8 cellular contexts compared by ENCODE assay signal in genomic region chr13:30616927-30617314, GRCh38. TPM values are rescaled to one million over a fixed set of nuclear protein-coding genes. Genes with fewer than 3 reads are reported as not detected.
DNase-seq lines count a peak whose midpoint lies in the region; ATAC-seq and TF ChIP-seq lines count a peak whose summit lies in the region.

No MANE protein-coding gene starts in this region.

- WGBS in body of pancreas, 2 donors = 0 to 1% methylated on average over 11 to 12 of the region's 12 CpGs
- no CpG with 5 or more reads among the region's 12 CpGs for WGBS in iPS DF 6.9 (ENCODE audit: insufficient coverage, insufficient read length)

- DNase-seq in activated CD8-positive, alpha-beta memory T cell treated with anti-CD3 and anti-CD28 coated beads for 4 hours (ENCODE audit: low read depth in 2 of 2) = peak; percentile 9 to 13
- DNase-seq in activated CD8-positive, alpha-beta memory T cell treated with anti-CD3 and anti-CD28 coated beads for 24 hours = no peak
- DNase-seq in GM23338 (ENCODE audit: low spot score) (peak; percentile 81), Peyer's patch (peak in 2 of 3 donors; percentile 78 to 83), body of pancreas (peak; percentile 73 to 86 (median 78)), iPS DF 6.9 (ENCODE audit: low read depth, low spot score) (peak; percentile 27), skeletal muscle cell (ENCODE audit: low read depth) (peak; percentile 66)

- H3K27me3 ChIP-seq in GM23338 (ENCODE audit: insufficient read depth) (no peaks in the 10 kb centered on the region), Peyer's patch (no peaks in the 10 kb centered on the region), body of pancreas (no peaks in the 10 kb centered on the region), iPS DF 6.9 (ENCODE audit: control insufficient read depth, insufficient read depth, low read length) (no peaks in the 10 kb centered on the region)

- no peaks in the 10 kb centered on the region for H3K9me3 Mint-ChIP-seq in GM23338

- H3K4me1 Mint-ChIP-seq in GM23338 = peaks cover 9% of the 10 kb centered on the region; the same call in 2 of the 3 replicates

- H3K4me3 Mint-ChIP-seq in GM23338 = no peak overlapping the region

- ATAC-seq in GM23338 (peak; percentile 47), body of pancreas (peak; percentile 63)

- H3K9me2 ChIP-seq in GM23338 (ENCODE audit: insufficient read depth) = no peaks in the 10 kb centered on the region

- H3K4me3 ChIP-seq in GM23338 (peak overlapping the region; percentile 59), Peyer's patch (peak overlapping the region; percentile 68 to 82 (median 78)), body of pancreas (peak overlapping the region; percentile 19 to 70), iPS DF 6.9 (ENCODE audit: low read length) (peak overlapping the region; percentile 71; the same call in 1 of the 2 replicates), skeletal muscle cell (ENCODE audit: low read depth, low read length) (peak overlapping the region; percentile 65)

- no peaks in the 10 kb centered on the region for H3K27me3 Mint-ChIP-seq in GM23338 (ENCODE audit: insufficient read depth, low read depth, poor library complexity)

- H3F3A ChIP-seq in GM23338 (replicated peaks; ENCODE audit: low read depth) = no peaks in the 10 kb centered on the region

- H2AFZ ChIP-seq in GM23338 = 0 out of 2 replicates have a peak overlapping the region, but pooled peaks have one; percentile 1

- intact Hi-C loops in body of pancreas (cut with DNase I) = loop anchor here (10.0 kb wide), 1 partner anchor 152 kb away; the partner anchor contains the start of gene HMGB1

- peaks cover 4% of the 10 kb centered on the region; the same call in 1 of the 3 replicates for H3K36me3 Mint-ChIP-seq in GM23338 (ENCODE audit: low read depth)

- peaks cover 14% of the 10 kb centered on the region for H3K4me1 ChIP-seq in GM23338 (ENCODE audit: insufficient read depth)
- H3K4me1 ChIP-seq in Peyer's patch = peaks cover 0 to 21% (median 8%) of the 10 kb centered on the region in 4 donors
- H3K4me1 ChIP-seq in body of pancreas = peaks cover 29% of the 10 kb centered on the region
- H3K4me1 ChIP-seq in iPS DF 6.9 (ENCODE audit: control insufficient read depth, insufficient read depth, low read length) = no peaks in the 10 kb centered on the region

- H4K20me1 ChIP-seq in GM23338 (replicated peaks; ENCODE audit: insufficient read depth) = 0 out of 2 replicates have a peak, but pooled peaks cover 6% of the 10 kb centered on the region

- TF ChIP-seq CTCF in GM23338 (conservative IDR thresholded peaks at IDR 0.05; ENCODE audit: low read depth in 2 of 2) (no peak), Peyer's patch (IDR thresholded peaks at IDR 0.05) (peak in 1 of 6 experiments; percentile 10), body of pancreas (IDR thresholded peaks at IDR 0.05) (no peak)

- no peak for TF ChIP-seq POLR2A in Peyer's patch (IDR thresholded peaks at IDR 0.05)
- peak in 2 of 3 donors; percentile 99 for TF ChIP-seq POLR2A in body of pancreas (IDR thresholded peaks at IDR 0.05)

- peaks cover 72% of the 10 kb centered on the region for H3K79me2 ChIP-seq in GM23338 (replicated peaks; ENCODE audit: insufficient read depth)

- H3K9me3 ChIP-seq in KOPT-K1 (ENCODE audit: insufficient read depth, low read length, poor library complexity, severe bottlenecking) (no peaks in the 10 kb centered on the region), Peyer's patch (no peaks in the 10 kb centered on the region), body of pancreas (no peaks in the 10 kb centered on the region), iPS DF 6.9 (ENCODE audit: control insufficient read depth, insufficient read depth, low read length) (no peaks in the 10 kb centered on the region)

- H3K36me3 ChIP-seq in GM23338 (ENCODE audit: insufficient read depth) (peaks cover 1% of the 10 kb centered on the region; the same call in 1 of the 2 replicates), KOPT-K1 (ENCODE audit: insufficient read depth, low read length) (peaks cover 15% of the 10 kb centered on the region), Peyer's patch (no peaks in the 10 kb centered on the region), body of pancreas (replicated peaks in 1 of 2; ENCODE audit: insufficient read depth in 1 of 2, low read depth in 2 of 2) (no peaks in the 10 kb centered on the region), iPS DF 6.9 (ENCODE audit: control insufficient read depth, insufficient read depth, low read length) (no peaks in the 10 kb centered on the region)

- H3K27ac Mint-ChIP-seq in GM23338 = no peak overlapping the region

- peak overlapping the region; percentile 81 for H3K4me2 ChIP-seq in GM23338

- peak overlapping the region; percentile 98 for H3K27ac ChIP-seq in GM23338 (ENCODE audit: low read depth)
- H3K27ac ChIP-seq in KOPT-K1 (ENCODE audit: low read depth, low read length, poor library complexity, severe bottlenecking) = peak overlapping the region; percentile 97
- peak overlapping the region; percentile 99 to 100 (median 100) for H3K27ac ChIP-seq in Peyer's patch
- peak overlapping the region; percentile 99 to 100 (median 100) for H3K27ac ChIP-seq in body of pancreas
- H3K27ac ChIP-seq in iPS DF 6.9 (ENCODE audit: low read length) = no peak overlapping the region

TF ChIP-seq in GM23338, 12 proteins besides CTCF, POLR2A, EP300 and RAD21 (continues in another document):
- TF ChIP-seq ZNF331 (CRISPR knock-in tag; IDR thresholded peaks at IDR 0.05; ENCODE audit: low read depth) (no peak), POLR2AphosphoS5 (IDR thresholded peaks at IDR 0.05; ENCODE audit: low read depth) (no peak; the same call in 1 of the 2 replicates), EZH2phosphoT487 (IDR thresholded peaks at IDR 0.05; ENCODE audit: unreplicated experiment) (no peak), REST (IDR thresholded peaks at IDR 0.05; ENCODE audit: unreplicated experiment) (no peak), ZNF114 (CRISPR knock-in tag; IDR thresholded peaks at IDR 0.05) (no peak), CREB1 (CRISPR knock-in tag; IDR thresholded peaks at IDR 0.05; ENCODE audit: low read depth) (no peak), EZH2 (IDR thresholded peaks at IDR 0.05; ENCODE audit: low read depth, unreplicated experiment) (no peak), JUNB (IDR thresholded peaks at IDR 0.05; ENCODE audit: unreplicated experiment) (no peak)

RNA-seq across cellular contexts. Expression of gene USPL1, which starts 0.8 kb away (rescaled TPM):
- 17.9 and 24.1 TPM in 2 replicates for total RNA-seq in GM23338 (2014; rRNA removed; shearing (Covaris generic))
- 9.4 and 12.4 TPM in 2 replicates for polyA plus RNA-seq in GM23338 (2016; fragmentation: Nextera tagmentation; extraction: Ambion mirVana)
- total RNA-seq in Peyer's patch = 10 to 100 TPM; 18.1 to 42.9 (median 21.7) TPM
- total RNA-seq in body of pancreas = 10 to 100 TPM; 10.9 to 14.5 TPM

Comparison
In these comparisons a context has a peak if more than half of its experiments do, and no peak if none do; other contexts are left out.
1. POLR2A ChIP-seq: peak in body of pancreas (2 of 3); none in Peyer's patch (0 of 2).
2. Peak in every context shown above with its lines, with median percentiles within 50 percentile points of each other: H3K4me3 ChIP-seq.